In genomic region chr16:30658731-30659506, GRCh38 we compare ENCODE assay signal across 1 cellular context.
TF ChIP-seq lines count a peak whose summit lies in the region.

No MANE protein-coding gene starts in this region.

TF ChIP-seq in HepG2, 621 proteins besides CTCF, POLR2A, EP300 and RAD21 (continued from another document and continues in another):
- TF ChIP-seq, protein P1, sequence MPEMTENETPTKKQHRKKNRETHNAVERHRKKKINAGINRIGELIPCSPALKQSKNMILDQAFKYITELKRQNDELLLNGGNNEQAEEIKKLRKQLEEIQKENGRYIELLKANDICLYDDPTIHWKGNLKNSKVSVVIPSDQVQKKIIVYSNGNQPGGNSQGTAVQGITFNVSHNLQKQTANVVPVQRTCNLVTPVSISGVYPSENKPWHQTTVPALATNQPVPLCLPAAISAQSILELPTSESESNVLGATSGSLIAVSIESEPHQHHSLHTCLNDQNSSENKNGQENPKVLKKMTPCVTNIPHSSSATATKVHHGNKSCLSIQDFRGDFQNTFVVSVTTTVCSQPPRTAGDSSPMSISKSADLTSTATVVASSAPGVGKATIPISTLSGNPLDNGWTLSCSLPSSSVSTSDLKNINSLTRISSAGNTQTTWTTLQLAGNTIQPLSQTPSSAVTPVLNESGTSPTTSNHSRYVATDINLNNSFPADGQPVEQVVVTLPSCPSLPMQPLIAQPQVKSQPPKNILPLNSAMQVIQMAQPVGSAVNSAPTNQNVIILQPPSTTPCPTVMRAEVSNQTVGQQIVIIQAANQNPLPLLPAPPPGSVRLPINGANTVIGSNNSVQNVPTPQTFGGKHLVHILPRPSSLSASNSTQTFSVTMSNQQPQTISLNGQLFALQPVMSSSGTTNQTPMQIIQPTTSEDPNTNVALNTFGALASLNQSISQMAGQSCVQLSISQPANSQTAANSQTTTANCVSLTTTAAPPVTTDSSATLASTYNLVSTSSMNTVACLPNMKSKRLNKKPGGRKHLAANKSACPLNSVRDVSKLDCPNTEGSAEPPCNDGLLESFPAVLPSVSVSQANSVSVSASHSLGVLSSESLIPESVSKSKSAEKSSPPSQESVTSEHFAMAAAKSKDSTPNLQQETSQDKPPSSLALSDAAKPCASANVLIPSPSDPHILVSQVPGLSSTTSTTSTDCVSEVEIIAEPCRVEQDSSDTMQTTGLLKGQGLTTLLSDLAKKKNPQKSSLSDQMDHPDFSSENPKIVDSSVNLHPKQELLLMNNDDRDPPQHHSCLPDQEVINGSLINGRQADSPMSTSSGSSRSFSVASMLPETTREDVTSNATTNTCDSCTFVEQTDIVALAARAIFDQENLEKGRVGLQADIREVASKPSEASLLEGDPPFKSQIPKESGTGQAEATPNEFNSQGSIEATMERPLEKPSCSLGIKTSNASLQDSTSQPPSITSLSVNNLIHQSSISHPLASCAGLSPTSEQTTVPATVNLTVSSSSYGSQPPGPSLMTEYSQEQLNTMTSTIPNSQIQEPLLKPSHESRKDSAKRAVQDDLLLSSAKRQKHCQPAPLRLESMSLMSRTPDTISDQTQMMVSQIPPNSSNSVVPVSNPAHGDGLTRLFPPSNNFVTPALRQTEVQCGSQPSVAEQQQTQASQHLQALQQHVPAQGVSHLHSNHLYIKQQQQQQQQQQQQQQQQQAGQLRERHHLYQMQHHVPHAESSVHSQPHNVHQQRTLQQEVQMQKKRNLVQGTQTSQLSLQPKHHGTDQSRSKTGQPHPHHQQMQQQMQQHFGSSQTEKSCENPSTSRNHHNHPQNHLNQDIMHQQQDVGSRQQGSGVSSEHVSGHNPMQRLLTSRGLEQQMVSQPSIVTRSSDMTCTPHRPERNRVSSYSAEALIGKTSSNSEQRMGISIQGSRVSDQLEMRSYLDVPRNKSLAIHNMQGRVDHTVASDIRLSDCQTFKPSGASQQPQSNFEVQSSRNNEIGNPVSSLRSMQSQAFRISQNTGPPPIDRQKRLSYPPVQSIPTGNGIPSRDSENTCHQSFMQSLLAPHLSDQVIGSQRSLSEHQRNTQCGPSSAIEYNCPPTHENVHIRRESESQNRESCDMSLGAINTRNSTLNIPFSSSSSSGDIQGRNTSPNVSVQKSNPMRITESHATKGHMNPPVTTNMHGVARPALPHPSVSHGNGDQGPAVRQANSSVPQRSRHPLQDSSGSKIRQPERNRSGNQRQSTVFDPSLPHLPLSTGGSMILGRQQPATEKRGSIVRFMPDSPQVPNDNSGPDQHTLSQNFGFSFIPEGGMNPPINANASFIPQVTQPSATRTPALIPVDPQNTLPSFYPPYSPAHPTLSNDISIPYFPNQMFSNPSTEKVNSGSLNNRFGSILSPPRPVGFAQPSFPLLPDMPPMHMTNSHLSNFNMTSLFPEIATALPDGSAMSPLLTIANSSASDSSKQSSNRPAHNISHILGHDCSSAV (CRISPR knock-in tag; IDR thresholded peaks at IDR 0.05; ENCODE audit: borderline replicate concordance), result 0 out of 2 replicates have a peak, but pooled peaks have one; percentile 46
- TF ChIP-seq ZNF430 (CRISPR knock-in tag; IDR thresholded peaks at IDR 0.05) (peak; percentile 46; the same call in 1 of the 2 replicates), SAFB2 (CRISPR knock-in tag; IDR thresholded peaks at IDR 0.05; ENCODE audit: borderline replicate concordance, low read depth) (0 out of 2 replicates have a peak, but pooled peaks have one; percentile 48), MXI1 (IDR thresholded peaks at IDR 0.05; ENCODE audit: borderline replicate concordance, low read depth, low read length) (peak; percentile 74; the same call in 1 of the 3 replicates), FOXA1 (IDR thresholded peaks at IDR 0.05) (no peak), FOXA1 (CRISPR knock-in tag; IDR thresholded peaks at IDR 0.05) (no peak), ZNF547 (CRISPR knock-in tag; IDR thresholded peaks at IDR 0.05) (peak; percentile 79; the same call in 1 of the 2 replicates), REPIN1 (CRISPR knock-in tag; IDR thresholded peaks at IDR 0.05; ENCODE audit: borderline replicate concordance, low read depth) (peak; percentile 6; the same call in 1 of the 2 replicates), HES4 (CRISPR knock-in tag; IDR thresholded peaks at IDR 0.05; ENCODE audit: borderline replicate concordance) (peak; percentile 56; the same call in 1 of the 2 replicates), ELF4 (CRISPR knock-in tag; IDR thresholded peaks at IDR 0.05; ENCODE audit: borderline replicate concordance) (peak; percentile 13; the same call in 1 of the 2 replicates), ZNF776 (CRISPR knock-in tag; IDR thresholded peaks at IDR 0.05) (peak; percentile 13; the same call in 1 of the 2 replicates), NR2F2 (IDR thresholded peaks at IDR 0.05; ENCODE audit: borderline replicate concordance, low read depth) (peak; percentile 9; the same call in 1 of the 2 replicates), ZNF253 (CRISPR knock-in tag; IDR thresholded peaks at IDR 0.05; ENCODE audit: borderline replicate concordance) (no peak), FLYWCH1 (CRISPR knock-in tag; IDR thresholded peaks at IDR 0.05) (peak; percentile 58; the same call in 1 of the 2 replicates), ZNF564 (CRISPR knock-in tag; IDR thresholded peaks at IDR 0.05) (no peak), CCDC6 (CRISPR knock-in tag; IDR thresholded peaks at IDR 0.05) (peak; percentile 69; the same call in 1 of the 2 replicates), ZFX (CRISPR knock-in tag; IDR thresholded peaks at IDR 0.05; ENCODE audit: low read depth) (peak; percentile 71), PHF20 (CRISPR knock-in tag; IDR thresholded peaks at IDR 0.05) (peak; percentile 52; the same call in 1 of the 2 replicates), MYC (CRISPR knock-in tag; IDR thresholded peaks at IDR 0.05; ENCODE audit: borderline replicate concordance) (peak; percentile 27; the same call in 1 of the 2 replicates), KLF6 (CRISPR knock-in tag; IDR thresholded peaks at IDR 0.05) (0 out of 2 replicates have a peak, but pooled peaks have one; percentile 6), CEBPB (IDR thresholded peaks at IDR 0.05; ENCODE audit: borderline replicate concordance, low read depth, low read length) (no peak), NR2F1 (CRISPR knock-in tag; IDR thresholded peaks at IDR 0.05) (peak in 1 of 2 experiments; percentile 30; a peak in 1 of 4 replicates), FOSL2 (CRISPR knock-in tag; IDR thresholded peaks at IDR 0.05) (no peak), ZNF124 (CRISPR knock-in tag; IDR thresholded peaks at IDR 0.05) (0 out of 2 replicates have a peak, but pooled peaks have one; percentile 54), MAF1 (CRISPR knock-in tag; IDR thresholded peaks at IDR 0.05; ENCODE audit: borderline replicate concordance) (0 out of 2 replicates have a peak, but pooled peaks have one; percentile 72), POGZ (CRISPR knock-in tag; IDR thresholded peaks at IDR 0.05) (peak; percentile 67), SNAPC2 (CRISPR knock-in tag; IDR thresholded peaks at IDR 0.05) (peak; percentile 42; the same call in 1 of the 2 replicates), MXD1 (CRISPR knock-in tag; IDR thresholded peaks at IDR 0.05) (0 out of 2 replicates have a peak, but pooled peaks have one; percentile 18), ZNF232 (CRISPR knock-in tag; IDR thresholded peaks at IDR 0.05; ENCODE audit: borderline replicate concordance) (peak; percentile 80; the same call in 1 of the 2 replicates), REST (IDR thresholded peaks at IDR 0.05; ENCODE audit: borderline replicate concordance in 1 of 2, low read depth in 1 of 2, low read length in 2 of 2) (0 out of 4 replicates have a peak, but pooled peaks of 1 of the 2 experiments have one; percentile 8), ZNF749 (CRISPR knock-in tag; IDR thresholded peaks at IDR 0.05; ENCODE audit: borderline replicate concordance) (no peak), ZMYM2 (CRISPR knock-in tag; IDR thresholded peaks at IDR 0.05) (no peak), MIER3 (CRISPR knock-in tag; IDR thresholded peaks at IDR 0.05; ENCODE audit: borderline replicate concordance) (peak; percentile 11; the same call in 1 of the 2 replicates), FOXJ3 (CRISPR knock-in tag; IDR thresholded peaks at IDR 0.05; ENCODE audit: borderline replicate concordance) (no peak)
- TF ChIP-seq, protein P2, sequence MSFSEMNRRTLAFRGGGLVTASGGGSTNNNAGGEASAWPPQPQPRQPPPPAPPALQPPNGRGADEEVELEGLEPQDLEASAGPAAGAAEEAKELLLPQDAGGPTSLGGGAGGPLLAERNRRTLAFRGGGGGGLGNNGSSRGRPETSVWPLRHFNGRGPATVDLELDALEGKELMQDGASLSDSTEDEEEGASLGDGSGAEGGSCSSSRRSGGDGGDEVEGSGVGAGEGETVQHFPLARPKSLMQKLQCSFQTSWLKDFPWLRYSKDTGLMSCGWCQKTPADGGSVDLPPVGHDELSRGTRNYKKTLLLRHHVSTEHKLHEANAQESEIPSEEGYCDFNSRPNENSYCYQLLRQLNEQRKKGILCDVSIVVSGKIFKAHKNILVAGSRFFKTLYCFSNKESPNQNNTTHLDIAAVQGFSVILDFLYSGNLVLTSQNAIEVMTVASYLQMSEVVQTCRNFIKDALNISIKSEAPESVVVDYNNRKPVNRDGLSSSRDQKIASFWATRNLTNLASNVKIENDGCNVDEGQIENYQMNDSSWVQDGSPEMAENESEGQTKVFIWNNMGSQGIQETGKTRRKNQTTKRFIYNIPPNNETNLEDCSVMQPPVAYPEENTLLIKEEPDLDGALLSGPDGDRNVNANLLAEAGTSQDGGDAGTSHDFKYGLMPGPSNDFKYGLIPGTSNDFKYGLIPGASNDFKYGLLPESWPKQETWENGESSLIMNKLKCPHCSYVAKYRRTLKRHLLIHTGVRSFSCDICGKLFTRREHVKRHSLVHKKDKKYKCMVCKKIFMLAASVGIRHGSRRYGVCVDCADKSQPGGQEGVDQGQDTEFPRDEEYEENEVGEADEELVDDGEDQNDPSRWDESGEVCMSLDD (CRISPR knock-in tag; IDR thresholded peaks at IDR 0.05; ENCODE audit: borderline replicate concordance), result peak; percentile 88
- TF ChIP-seq, protein P3, sequence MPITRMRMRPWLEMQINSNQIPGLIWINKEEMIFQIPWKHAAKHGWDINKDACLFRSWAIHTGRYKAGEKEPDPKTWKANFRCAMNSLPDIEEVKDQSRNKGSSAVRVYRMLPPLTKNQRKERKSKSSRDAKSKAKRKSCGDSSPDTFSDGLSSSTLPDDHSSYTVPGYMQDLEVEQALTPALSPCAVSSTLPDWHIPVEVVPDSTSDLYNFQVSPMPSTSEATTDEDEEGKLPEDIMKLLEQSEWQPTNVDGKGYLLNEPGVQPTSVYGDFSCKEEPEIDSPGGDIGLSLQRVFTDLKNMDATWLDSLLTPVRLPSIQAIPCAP (CRISPR knock-in tag; IDR thresholded peaks at IDR 0.05; ENCODE audit: low read depth), result no peak
- TF ChIP-seq, protein P4, sequence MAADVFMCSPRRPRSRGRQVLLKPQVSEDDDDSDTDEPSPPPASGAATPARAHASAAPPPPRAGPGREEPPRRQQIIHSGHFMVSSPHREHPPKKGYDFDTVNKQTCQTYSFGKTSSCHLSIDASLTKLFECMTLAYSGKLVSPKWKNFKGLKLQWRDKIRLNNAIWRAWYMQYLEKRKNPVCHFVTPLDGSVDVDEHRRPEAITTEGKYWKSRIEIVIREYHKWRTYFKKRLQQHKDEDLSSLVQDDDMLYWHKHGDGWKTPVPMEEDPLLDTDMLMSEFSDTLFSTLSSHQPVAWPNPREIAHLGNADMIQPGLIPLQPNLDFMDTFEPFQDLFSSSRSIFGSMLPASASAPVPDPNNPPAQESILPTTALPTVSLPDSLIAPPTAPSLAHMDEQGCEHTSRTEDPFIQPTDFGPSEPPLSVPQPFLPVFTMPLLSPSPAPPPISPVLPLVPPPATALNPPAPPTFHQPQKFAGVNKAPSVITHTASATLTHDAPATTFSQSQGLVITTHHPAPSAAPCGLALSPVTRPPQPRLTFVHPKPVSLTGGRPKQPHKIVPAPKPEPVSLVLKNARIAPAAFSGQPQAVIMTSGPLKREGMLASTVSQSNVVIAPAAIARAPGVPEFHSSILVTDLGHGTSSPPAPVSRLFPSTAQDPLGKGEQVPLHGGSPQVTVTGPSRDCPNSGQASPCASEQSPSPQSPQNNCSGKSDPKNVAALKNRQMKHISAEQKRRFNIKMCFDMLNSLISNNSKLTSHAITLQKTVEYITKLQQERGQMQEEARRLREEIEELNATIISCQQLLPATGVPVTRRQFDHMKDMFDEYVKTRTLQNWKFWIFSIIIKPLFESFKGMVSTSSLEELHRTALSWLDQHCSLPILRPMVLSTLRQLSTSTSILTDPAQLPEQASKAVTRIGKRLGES (CRISPR knock-in tag; IDR thresholded peaks at IDR 0.05; ENCODE audit: borderline replicate concordance), result peak; percentile 52; the same call in 1 of the 2 replicates
- TF ChIP-seq, protein P5, sequence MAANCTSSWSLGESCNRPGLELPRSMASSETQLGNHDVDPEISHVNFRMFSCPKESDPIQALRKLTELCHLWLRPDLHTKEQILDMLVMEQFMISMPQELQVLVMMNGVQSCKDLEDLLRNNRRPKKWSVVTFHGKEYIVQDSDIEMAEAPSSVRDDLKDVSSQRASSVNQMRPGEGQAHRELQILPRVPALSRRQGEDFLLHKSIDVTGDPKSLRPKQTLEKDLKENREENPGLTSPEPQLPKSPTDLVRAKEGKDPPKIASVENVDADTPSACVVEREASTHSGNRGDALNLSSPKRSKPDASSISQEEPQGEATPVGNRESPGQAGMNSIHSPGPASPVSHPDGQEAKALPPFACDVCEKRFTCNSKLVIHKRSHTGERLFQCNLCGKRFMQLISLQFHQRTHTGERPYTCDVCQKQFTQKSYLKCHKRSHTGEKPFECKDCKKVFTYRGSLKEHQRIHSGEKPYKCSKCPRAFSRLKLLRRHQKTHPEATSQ (CRISPR knock-in tag; IDR thresholded peaks at IDR 0.05; ENCODE audit: borderline replicate concordance), result no peak
